ENCODE assay signal across 19 cellular contexts in genomic region chr2:176056411-176056810, GRCh38. TPM values are rescaled to one million over a fixed set of nuclear protein-coding genes. Genes with fewer than 3 reads are reported as not detected.
DNase-seq lines count a peak whose midpoint lies in the region; ATAC-seq and TF ChIP-seq lines count a peak whose summit lies in the region.
"Had no signal": no experiment of that assay in that cellular context is flagged by ENCODE, and none has a peak within 500 bp of the region (broad histone marks: within the 10 kb centered on the region; RNA-seq: fewer than 3 reads in every experiment).

No MANE protein-coding gene starts in this region.

- H3K27ac ChIP-seq in PC-3 (ENCODE audit: low read length) = no peak overlapping the region
- H3K27ac ChIP-seq: thoracic aorta had no signal

- H3K9me2 ChIP-seq in PC-3 (replicated peaks; ENCODE audit: low read length) = no peaks in the 10 kb centered on the region

- no peak overlapping the region for H3K4me3 ChIP-seq in PC-3 (ENCODE audit: low read length)
- H3K4me3 ChIP-seq: MG63, thoracic aorta had no signal

- no peaks in the 10 kb centered on the region for H3F3A ChIP-seq in PC-3 (ENCODE audit: low read length, unreplicated experiment)

- H3K27me3 ChIP-seq in PC-3 (ENCODE audit: low read length) = peaks cover 56% of the 10 kb centered on the region
- H3K27me3 ChIP-seq: MG63 had no signal

- H3K4me2 ChIP-seq in PC-3 (ENCODE audit: low read length) = no peak overlapping the region

- no peaks in the 10 kb centered on the region for H3K4me1 ChIP-seq in PC-3 (ENCODE audit: insufficient read depth, low read length)

- H3K9me3 ChIP-seq in PC-3 (ENCODE audit: low read length) = no peaks in the 10 kb centered on the region
- H3K9me3 ChIP-seq: MG63, thoracic aorta had no signal

- POLR2A ChIA-PET in PC-3 (lab: Charles Lee; ENCODE audit: unreplicated experiment) = no interaction called here

- no peaks in the 10 kb centered on the region for H3K79me2 ChIP-seq in PC-3 (ENCODE audit: low read length)

- no TSS peak for BruUV-seq in PC-3 (replicated peaks; lab: Mats Ljungman, UMichigan)

- TF ChIP-seq CTCF in PC-3 (conservative IDR thresholded peaks at IDR 0.05; ENCODE audit: low read depth, low read length) = no peak

- CTCF ChIA-PET in PC-3 (lab: Charles Lee) = no interaction called here

- H2AFZ ChIP-seq in PC-3 (ENCODE audit: low read length) = no peak overlapping the region

- no peak overlapping the region for H3K9ac ChIP-seq in PC-3 (ENCODE audit: low read length)

- intact Hi-C loops in PC-3 (cut with micrococcal nuclease) = no loop called here

- no peaks in the 10 kb centered on the region for H4K20me1 ChIP-seq in PC-3 (ENCODE audit: low read length)

- DNase-seq in DMS79 (lab: John Stamatoyannopoulos, UW) (peak; percentile 81), NCI-H1436 (lab: John Stamatoyannopoulos, UW) (peak; percentile 74), NCI-H2227 (lab: John Stamatoyannopoulos, UW; ENCODE audit: unreplicated experiment) (peak; percentile 70), SHP77 treated with DMSO at 0.1 percent for 48 hours (lab: John Stamatoyannopoulos, UW) (peak; percentile 37), PC-3 (no peak), Ammon's horn (ENCODE audit: low spot score) (no peak)
- DNase-seq in stimulated activated CD4-positive, alpha-beta T cell treated with anti-CD3 and anti-CD28 coated beads, Interleukin-4, amount 100 ng/mL, for 24 hours = no peak
- DNase-seq: activated CD4-positive, alpha-beta T cell treated with anti-CD3 and anti-CD28 coated beads for 4 hours; dermis blood vessel endothelial cell; HCEC 1CT; MG63 had no signal

- no peaks in the 10 kb centered on the region for H3K36me3 ChIP-seq in PC-3 (ENCODE audit: low read depth, low read length)
- H3K36me3 ChIP-seq: MG63, thoracic aorta had no signal

- ATAC-seq in GM19351 (IDR thresholded peaks at IDR 0.05; ENCODE audit: unreplicated experiment) (no peak), PC-3 (no peak)
- ATAC-seq: activated naive CD4-positive, alpha-beta T cell treated with anti-CD3 and anti-CD28 coated beads, Interleukin-2, amount 50 U/mL, for 72 hours had no signal

RNA-seq across cellular contexts. Expression of gene EVX2, which starts 27.4 kb away (rescaled TPM):
- not detected in 2 replicates for total RNA-seq in PC-3 (2014; rRNA removed)
- total RNA-seq: activated naive CD4-positive, alpha-beta T cell treated with anti-CD3 and anti-CD28 coated beads, Interleukin-2, amount 50 U/mL, for 72 hours; dermis blood vessel endothelial cell; epithelial cell of proximal tubule; liver; omental fat pad; SK-MEL-5; thoracic aorta had no signal

RNA-seq across cellular contexts. Expression of gene HOXD13, which starts 36.1 kb away (rescaled TPM):
- 0.36 and 0.46 TPM in 2 replicates for total RNA-seq in PC-3 (2014; rRNA removed)
- total RNA-seq: activated naive CD4-positive, alpha-beta T cell treated with anti-CD3 and anti-CD28 coated beads, Interleukin-2, amount 50 U/mL, for 72 hours; epithelial cell of proximal tubule; liver; omental fat pad; thoracic aorta had no signal

RNA-seq across cellular contexts. Expression of gene HOXD12, which starts 43.2 kb away (rescaled TPM):
- total RNA-seq in PC-3 (2014; rRNA removed) = not detected in 2 replicates
- total RNA-seq: activated naive CD4-positive, alpha-beta T cell treated with anti-CD3 and anti-CD28 coated beads, Interleukin-2, amount 50 U/mL, for 72 hours; dermis blood vessel endothelial cell; epithelial cell of proximal tubule; liver; omental fat pad; skeletal muscle tissue; thoracic aorta had no signal

RNA-seq across cellular contexts. Expression of gene HOXD11, which starts 50.7 kb away (rescaled TPM):
- not detected in 2 replicates for total RNA-seq in PC-3 (2014; rRNA removed)
- total RNA-seq: activated naive CD4-positive, alpha-beta T cell treated with anti-CD3 and anti-CD28 coated beads, Interleukin-2, amount 50 U/mL, for 72 hours; liver; omental fat pad; skeletal muscle tissue; thoracic aorta had no signal

RNA-seq across cellular contexts. Expression of gene LNPK, which starts 54.3 kb away (rescaled TPM):
- 19.5 and 21.9 TPM in 2 replicates for total RNA-seq in PC-3 (2014; rRNA removed)

Comparison
In these comparisons a context has a peak if more than half of its experiments do, and no peak if none do; other contexts are left out.
1. DNase-seq: peak in DMS79 (single experiment), NCI-H1436 (single experiment), NCI-H2227 (single experiment) and SHP77 treated with DMSO at 0.1 percent for 48 hours (single experiment); none in PC-3 (single experiment), Ammon's horn (single experiment) and stimulated activated CD4-positive, alpha-beta T cell treated with anti-CD3 and anti-CD28 coated beads, Interleukin-4, amount 100 ng/mL, for 24 hours (single experiment).